In the genomic region with DNA sequence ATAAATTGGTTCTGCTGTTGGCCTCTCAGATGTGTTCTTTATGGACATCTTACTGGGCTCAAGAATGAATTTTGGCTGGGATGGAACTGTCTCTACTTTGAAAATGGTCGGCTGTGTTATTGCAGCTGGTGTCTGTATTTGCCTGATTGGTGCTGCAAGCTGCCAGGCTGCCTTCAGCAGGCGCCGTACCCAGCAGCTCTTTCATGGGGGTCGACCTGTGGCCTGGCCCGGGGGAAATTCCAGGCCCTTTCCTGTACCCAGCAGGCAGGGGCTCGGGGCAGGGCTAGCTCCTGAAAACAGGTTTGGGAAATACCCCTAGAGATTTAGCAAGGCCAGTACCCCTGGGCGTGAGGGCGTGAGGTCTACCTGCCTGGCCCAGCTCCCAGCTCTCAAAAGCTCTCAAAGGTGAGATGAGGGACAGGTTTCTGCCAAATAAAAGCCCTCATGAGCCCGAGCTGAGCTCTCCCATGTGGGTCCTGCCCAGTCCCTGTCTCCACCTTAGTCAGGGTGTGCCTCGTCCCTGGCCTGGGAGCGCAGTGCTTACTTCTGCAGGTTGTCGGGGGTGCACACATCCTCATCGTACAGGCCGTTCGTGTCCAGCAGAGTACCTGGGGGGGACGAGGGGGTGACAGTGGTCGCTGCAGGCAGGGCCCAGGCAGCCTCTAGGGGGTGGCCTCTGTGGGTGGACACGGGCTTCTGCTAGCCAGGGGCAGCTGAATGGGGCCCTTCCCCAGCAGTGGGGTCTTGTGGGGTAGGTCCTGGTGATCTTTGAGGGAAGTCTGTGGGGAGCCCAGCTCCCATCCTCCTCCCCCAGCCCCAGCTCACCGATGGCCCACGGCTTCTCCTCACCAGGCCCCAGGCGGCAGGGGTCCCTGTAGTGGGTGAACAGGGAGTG, we compare ENCODE assay signal across 18 cellular contexts.
"Had no signal": no experiment of that assay in that cellular context is flagged by ENCODE, and none has a peak within 500 bp of the region (broad histone marks: within the 10 kb centered on the region; RNA-seq: fewer than 3 reads in every experiment).

No MANE protein-coding gene starts in this region.

- H3K4me3 ChIP-seq: gastrocnemius medialis, mucosa of descending colon, neural progenitor cell, pancreas, right lobe of liver, smooth muscle cell, stomach, testis had no signal

- ATAC-seq: activated CD4-positive, CD25-positive, alpha-beta regulatory T cell treated with anti-CD3 and anti-CD28 coated beads, Interleukin-2, amount 50 U/mL, for 24 hours; esophagus mucosa; gastrocnemius medialis; mucosa of descending colon; right lobe of liver had no signal

- H3K9ac ChIP-seq: neural progenitor cell had no signal

- H3K27ac ChIP-seq: gastrocnemius medialis, neural progenitor cell, pancreas, right lobe of liver, stomach, testis had no signal

- DNase-seq: activated CD4-positive, alpha-beta T cell treated with anti-CD3 and anti-CD28 coated beads, Interleukin-2, amount 10 ng/mL, durations not matched to agents 7 days and 5 days; activated CD8-positive, alpha-beta memory T cell treated with anti-CD3 and anti-CD28 coated beads, Interleukin-2, amount 50 U/mL, for 4 hours; activated effector memory CD4-positive, alpha-beta T cell treated with Interleukin-2 at 50 U/mL for 16 hours; effector CD4-positive, alpha-beta T cell; gastrocnemius medialis; head of caudate nucleus; kidney glomerular epithelial cell; naive B cell; stimulated activated CD4-positive, alpha-beta T cell treated with anti-CD3 and anti-CD28 coated beads, Interleukin-4, amount 100 ng/mL, for 1 hour; stomach had no signal

- H3K4me1 ChIP-seq: gastrocnemius medialis, pancreas had no signal

- H2AFZ ChIP-seq: neural progenitor cell had no signal

- H3K36me3 ChIP-seq: neural progenitor cell had no signal

- H3K4me2 ChIP-seq: neural progenitor cell had no signal

- H3K9me3 ChIP-seq: gastrocnemius medialis, mucosa of descending colon, pancreas, right lobe of liver, stomach, testis had no signal

- H3K27me3 ChIP-seq: neural progenitor cell, pancreas, right lobe of liver, testis had no signal
